Comparison of ENCODE assay signal across 8 cellular contexts in the genomic region with DNA sequence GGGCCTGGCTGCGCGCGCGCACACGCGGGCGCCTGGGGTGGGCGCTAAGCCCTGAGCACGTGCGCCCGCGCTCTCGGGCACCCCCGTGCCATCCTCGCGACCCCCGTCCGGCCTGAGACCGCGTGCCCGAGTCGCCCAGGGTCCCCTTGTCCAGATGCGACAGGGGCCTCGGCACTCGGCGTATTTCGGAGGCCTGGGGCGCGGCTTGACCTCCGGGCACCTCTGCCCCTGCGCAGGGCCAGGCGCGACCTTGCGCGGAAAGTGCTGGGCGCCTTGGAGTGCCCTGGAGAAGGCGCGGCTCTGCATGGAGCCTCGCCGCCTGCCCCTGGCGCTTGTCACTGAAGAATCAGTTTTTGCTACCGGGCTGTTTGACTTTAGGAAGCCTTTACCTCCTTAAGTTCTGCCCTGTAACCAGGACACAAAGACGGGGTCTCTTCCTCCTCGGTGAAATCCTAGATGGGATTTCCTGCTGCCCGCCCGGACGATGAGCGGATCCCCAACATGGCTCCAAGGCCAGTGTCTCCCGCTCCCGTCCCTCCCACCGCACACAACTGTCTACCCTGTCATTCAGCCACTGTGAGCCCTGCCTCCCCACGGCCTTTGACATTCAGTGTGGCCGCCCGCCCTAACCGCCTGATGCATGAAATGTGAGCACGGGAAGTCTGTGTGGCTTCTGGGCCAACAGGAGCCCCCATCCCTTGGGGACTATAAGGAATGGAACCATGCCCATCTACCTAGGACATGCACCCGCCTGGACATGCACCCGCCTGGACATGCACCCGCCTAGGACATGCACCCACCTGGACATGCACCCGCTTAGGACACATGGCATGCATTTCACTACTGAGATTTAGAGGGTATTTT. TPM values are rescaled to one million over a fixed set of nuclear protein-coding genes. Genes with fewer than 3 reads are reported as not detected.
DNase-seq lines count a peak whose midpoint lies in the region; ATAC-seq and TF ChIP-seq lines count a peak whose summit lies in the region.

No MANE protein-coding gene starts in this region.

- peak overlapping the region; percentile 74 for H3K9ac ChIP-seq in NT2/D1 (ENCODE audit: insufficient read length, low read depth)

- H3K27me3 Mint-ChIP-seq in Calu3 (ENCODE audit: unreplicated experiment), result no peaks in the 10 kb centered on the region
- peaks cover 46% of the 10 kb centered on the region for H3K27me3 Mint-ChIP-seq in neural crest cell (ENCODE audit: low read depth)

- H3K27ac Mint-ChIP-seq in Calu3 (ENCODE audit: unreplicated experiment) (no peak overlapping the region), neural crest cell (ENCODE audit: unreplicated experiment) (no peak overlapping the region)

- H3K4me1 Mint-ChIP-seq in Calu3 (ENCODE audit: low read depth, unreplicated experiment) (peaks cover 15% of the 10 kb centered on the region), neural crest cell (peaks cover 17% of the 10 kb centered on the region)

- intact Hi-C loops in Calu3 (cut with micrococcal nuclease; ENCODE audit: unreplicated experiment), result no loop called here

- peaks cover 4% of the 10 kb centered on the region for H3K4me1 ChIP-seq in NT2/D1 (ENCODE audit: insufficient read depth, insufficient read length)

- CTCF ChIA-PET in Calu3 (lab: Charles Lee), result no interaction called here

- peaks cover 28% of the 10 kb centered on the region for H3K36me3 Mint-ChIP-seq in Calu3 (ENCODE audit: insufficient read depth, unreplicated experiment)
- peaks cover 11% of the 10 kb centered on the region for H3K36me3 Mint-ChIP-seq in neural crest cell (ENCODE audit: low read depth)

- no peaks in the 10 kb centered on the region for H3K36me3 ChIP-seq in NT2/D1 (ENCODE audit: insufficient read depth, insufficient read length, low read length)

- TF ChIP-seq CTCF in Calu3 (IDR thresholded peaks at IDR 0.05; ENCODE audit: unreplicated experiment) (no peak), epithelial cell of esophagus (IDR thresholded peaks at IDR 0.05; ENCODE audit: insufficient read depth, low read depth, low read length, missing control alignments) (no peak), neural crest cell (conservative IDR thresholded peaks at IDR 0.05) (no peak)

- no peaks in the 10 kb centered on the region for H3K9me3 Mint-ChIP-seq in Calu3 (ENCODE audit: low read depth, unreplicated experiment)
- no peaks in the 10 kb centered on the region for H3K9me3 Mint-ChIP-seq in neural crest cell

- BruUV-seq in Calu3 (replicated peaks; lab: Mats Ljungman, UMichigan), result no TSS peak

- peaks cover 51% of the 10 kb centered on the region for H3K27me3 ChIP-seq in NT2/D1 (ENCODE audit: insufficient read depth, insufficient read length)

- peaks cover 11% of the 10 kb centered on the region; the same call in 1 of the 2 replicates for H3K9me3 ChIP-seq in NT2/D1 (ENCODE audit: insufficient read depth, low read length)

- H3K4me3 Mint-ChIP-seq in Calu3 (ENCODE audit: low read depth, unreplicated experiment) (peak overlapping the region; percentile 80), neural crest cell (peak overlapping the region; percentile 81)

- ATAC-seq in GM18520 (IDR thresholded peaks at IDR 0.05; ENCODE audit: unreplicated experiment), result no peak
- ATAC-seq in HG03521 (IDR thresholded peaks at IDR 0.05; ENCODE audit: unreplicated experiment), result no peak
- no peak for ATAC-seq in HG03342 (IDR thresholded peaks at IDR 0.05; ENCODE audit: unreplicated experiment)

- DNase-seq in Calu3, result peak; percentile 11
- DNase-seq in NT2/D1 (ENCODE audit: low read depth, low spot score), result no peak
- no peak for DNase-seq in epithelial cell of esophagus (ENCODE audit: low read depth)
- peak; percentile 28 for DNase-seq in neural crest cell (ENCODE audit: low read depth, low spot score)
- DNase-seq in NCI-H2029 (lab: John Stamatoyannopoulos, UW), result no peak

- peak overlapping the region; percentile 55 for H3K4me3 ChIP-seq in NT2/D1 (ENCODE audit: insufficient read length, low read depth)
- peak overlapping the region; percentile 64 for H3K4me3 ChIP-seq in epithelial cell of esophagus (ENCODE audit: low read length)

RNA-seq across cellular contexts. Expression of gene STK32C, which starts 1.1 kb away (rescaled TPM):
- total RNA-seq in Calu3 (2022) (13.5 and 16.0 TPM in 2 replicates), neural crest cell (19.6 and 21.9 TPM in 2 replicates)

RNA-seq across cellular contexts. Expression of gene LRRC27, which starts 23.2 kb away (rescaled TPM):
- 4.6 and 5.0 TPM in 2 replicates for total RNA-seq in Calu3 (2022)
- 18.3 and 21.9 TPM in 2 replicates for total RNA-seq in neural crest cell

Comparison
In these comparisons a context has a peak if more than half of its experiments do, and no peak if none do; other contexts are left out.
1. DNase-seq: peak in Calu3 (single experiment) and neural crest cell (single experiment); none in NT2/D1 (single experiment), epithelial cell of esophagus (single experiment) and NCI-H2029 (single experiment).